In the genomic region with DNA sequence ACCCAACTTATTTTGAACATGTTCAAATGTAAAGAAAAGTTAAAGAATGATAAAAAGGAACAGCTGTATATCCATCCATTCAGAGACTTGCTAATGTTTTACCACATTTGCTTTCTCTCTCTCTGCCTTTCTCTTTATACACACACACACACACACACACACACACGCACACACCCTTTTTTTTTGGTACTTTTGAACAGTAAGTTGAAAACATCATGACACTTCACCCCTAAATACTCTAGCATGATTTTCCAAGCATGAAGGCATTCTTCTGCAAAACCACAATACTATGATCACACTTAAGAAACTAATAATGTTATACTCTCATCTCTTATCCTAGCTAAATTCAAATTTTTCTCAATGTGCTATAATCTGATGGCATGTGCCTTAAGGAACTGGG, we compare ENCODE assay signal across 23 cellular contexts.
DNase-seq lines count a peak whose midpoint lies in the region; ATAC-seq and TF ChIP-seq lines count a peak whose summit lies in the region.
"Had no signal": no experiment of that assay in that cellular context is flagged by ENCODE, and none has a peak within 500 bp of the region (broad histone marks: within the 10 kb centered on the region; RNA-seq: fewer than 3 reads in every experiment).

No MANE protein-coding gene starts in this region.

- no peaks in the 10 kb centered on the region for H4K20me1 ChIP-seq in IMR-90 (ENCODE audit: insufficient read depth, low read length)

- no peak overlapping the region for H2AFZ ChIP-seq in IMR-90 (replicated peaks; ENCODE audit: low read length, poor library complexity)

- no peak for TF ChIP-seq EP300 in transverse colon (IDR thresholded peaks at IDR 0.05; ENCODE audit: low read depth)

- in situ Hi-C loops in IMR-90 (cut with MboI; ENCODE audit: low sequenced_read_pairs) (no loop called here), transverse colon (cut with MboI; ENCODE audit: low pct_ligation_motif_present in 1 of 4, low pct_unique_long_range_greater_than_20kb in 1 of 4, low sequenced_read_pairs in 3 of 4) (loop anchor here in 1 of 4 donors (25.0 kb wide), 1 partner anchor 365 kb away; no protein-coding TSS in a partner anchor)

- H3K9me3 ChIP-seq in CD4-positive, alpha-beta T cell (ENCODE audit: control insufficient read depth, low read length), result no peaks in the 10 kb centered on the region
- H3K9me3 ChIP-seq in IMR-90 (ENCODE audit: control insufficient read depth, insufficient read depth, low read length) (no peaks in the 10 kb centered on the region), transverse colon (no peaks in the 10 kb centered on the region)
- no peaks in the 10 kb centered on the region for H3K9me3 ChIP-seq in naive thymus-derived CD4-positive, alpha-beta T cell (ENCODE audit: control insufficient read depth in 2 of 3, low read length in 3 of 3)
- H3K9me3 ChIP-seq: ovary, tibial nerve had no signal

- POLR2A ChIA-PET in CD4-positive, alpha-beta T cell (lab: Charles Lee), result no interaction called here
- POLR2A ChIA-PET in IMR-90 (lab: Charles Lee; ENCODE audit: unreplicated experiment), result no interaction called here
- POLR2A ChIA-PET in naive thymus-derived CD4-positive, alpha-beta T cell (lab: Charles Lee), result no interaction called here

- no peak overlapping the region for H3K4ac ChIP-seq in IMR-90 (ENCODE audit: low read depth, low read length)

- no peak overlapping the region for H3K4me3 Mint-ChIP-seq in CD4-positive, alpha-beta T cell
- H3K4me3 Mint-ChIP-seq in naive thymus-derived CD4-positive, alpha-beta T cell, result no peak overlapping the region
- H3K4me3 Mint-ChIP-seq: activated CD8-positive, alpha-beta T cell treated with anti-CD3 and anti-CD28 coated beads, Interleukin-2, amount 10 ng/mL, durations not matched to agents 7 days and 5 days; activated T-cell treated with anti-CD3 and anti-CD28 coated beads, Interleukin-2, amount 50 U/mL, for 24 hours; endodermal cell; stimulated activated naive B cell treated with anti-CD40 and anti-IgM and Interleukin-4, amounts not matched to agents 10 μg/mL and 1 μg/mL and 100 μg/mL, for 72 hours had no signal

- no peak for TF ChIP-seq RAD21 in IMR-90 (IDR thresholded peaks at IDR 0.05; ENCODE audit: low read length)

- DNase-seq in CD4-positive, alpha-beta T cell, result no peak
- DNase-seq in IMR-90, result peak; percentile 18
- peak; percentile 62 for DNase-seq in fibroblast of gingiva (ENCODE audit: low read depth)
- DNase-seq in naive thymus-derived CD4-positive, alpha-beta T cell, result no peak
- no peak for DNase-seq in AG08395 (ENCODE audit: low spot score)
- DNase-seq in transverse colon, result no peak
- DNase-seq in RPMI8226, result no peak
- DNase-seq: activated CD8-positive, alpha-beta T cell treated with anti-CD3 and anti-CD28 coated beads, Interleukin-2, amount 10 ng/mL, durations not matched to agents 7 days and 5 days; activated naive CD4-positive, alpha-beta T cell treated with anti-CD3 and anti-CD28 coated beads, Interleukin-2, amount 50 U/mL, for 16 hours; activated T-cell treated with anti-CD3 and anti-CD28 coated beads, Interleukin-2, amount 50 U/mL, for 24 hours; AML-193; endodermal cell; foreskin keratinocyte; HCEC 1CT; hypothalamus; NCI-H1417; NCI-H524; ovary; stimulated activated CD4-positive, alpha-beta T cell treated with anti-CD3 and anti-CD28 coated beads, Interleukin-1b, Interleukin-23, amount 100 ng/mL, for 48 hours; stimulated activated naive B cell treated with anti-CD40 and anti-IgM and Interleukin-4, amounts not matched to agents 10 μg/mL and 1 μg/mL and 100 μg/mL, for 72 hours had no signal

- peaks cover 92% of the 10 kb centered on the region for H3K36me3 Mint-ChIP-seq in CD4-positive, alpha-beta T cell (ENCODE audit: low read depth)
- H3K36me3 Mint-ChIP-seq in naive thymus-derived CD4-positive, alpha-beta T cell, result peaks cover 11 to 53% (median 30%) of the 10 kb centered on the region in 5 donors

- H3K4me3 ChIP-seq in IMR-90 (ENCODE audit: insufficient read depth, low read depth, low read length) (no peak overlapping the region), transverse colon (no peak overlapping the region)
- H3K4me3 ChIP-seq in naive thymus-derived CD4-positive, alpha-beta T cell (ENCODE audit: low read length), result no peak overlapping the region
- H3K4me3 ChIP-seq: ovary, tibial nerve had no signal

- H3K9ac ChIP-seq in IMR-90 (ENCODE audit: low read depth, low read length), result no peak overlapping the region

- no peak overlapping the region for H2BK20ac ChIP-seq in IMR-90 (ENCODE audit: low read depth, low read length)

- no CpG with 5 or more reads among the region's 1 CpG for WGBS in IMR-90 (ENCODE audit: extremely low coverage in 2 of 2, insufficient read length in 1 of 2), 2 experiments
- WGBS in transverse colon (ENCODE audit: low coverage in 1 of 2), 2 donors, result 67 to 90% methylated on average over 1 of the region's 1 CpG

- H3K27me3 Mint-ChIP-seq in CD4-positive, alpha-beta T cell, result no peaks in the 10 kb centered on the region
- H3K27me3 Mint-ChIP-seq in naive thymus-derived CD4-positive, alpha-beta T cell, result no peaks in the 10 kb centered on the region
- H3K27me3 Mint-ChIP-seq: activated T-cell treated with anti-CD3 and anti-CD28 coated beads, Interleukin-2, amount 50 U/mL, for 24 hours; stimulated activated naive B cell treated with anti-CD40 and anti-IgM and Interleukin-4, amounts not matched to agents 10 μg/mL and 1 μg/mL and 100 μg/mL, for 72 hours had no signal

- no peak overlapping the region for H2BK120ac ChIP-seq in IMR-90 (ENCODE audit: low read depth, low read length)

- H2AK9ac ChIP-seq in IMR-90 (replicated peaks; ENCODE audit: low read depth, low read length, poor library complexity), result no peak overlapping the region

- no peak overlapping the region for H4K91ac ChIP-seq in IMR-90 (ENCODE audit: insufficient read depth, low read depth, low read length)

- no peak overlapping the region for H2BK5ac ChIP-seq in IMR-90 (ENCODE audit: low read depth, low read length, poor library complexity, severe bottlenecking)

- H4K8ac ChIP-seq in IMR-90 (ENCODE audit: low read depth in 2 of 2, low read length in 2 of 2), result no peak overlapping the region

- H3K4me1 ChIP-seq in IMR-90 (ENCODE audit: control insufficient read depth, insufficient read depth, low read length) (no peaks in the 10 kb centered on the region), transverse colon (no peaks in the 10 kb centered on the region)
- H3K4me1 ChIP-seq in naive thymus-derived CD4-positive, alpha-beta T cell (ENCODE audit: control insufficient read depth in 2 of 2, insufficient read depth in 2 of 2, low read length in 2 of 2), result no peaks in the 10 kb centered on the region
- H3K4me1 ChIP-seq: foreskin keratinocyte had no signal

- no peaks in the 10 kb centered on the region for H3K27me3 ChIP-seq in CD4-positive, alpha-beta T cell (ENCODE audit: control insufficient read depth, insufficient read depth, low read length)
- H3K27me3 ChIP-seq in IMR-90 (ENCODE audit: control insufficient read depth, insufficient read depth, low read length) (no peaks in the 10 kb centered on the region), transverse colon (no peaks in the 10 kb centered on the region)
- no peaks in the 10 kb centered on the region for H3K27me3 ChIP-seq in naive thymus-derived CD4-positive, alpha-beta T cell (ENCODE audit: control insufficient read depth in 2 of 2, insufficient read depth in 2 of 2, low read length in 2 of 2)
- H3K27me3 ChIP-seq: foreskin keratinocyte, ovary, tibial nerve had no signal

- no TSS peak for BruUV-seq in IMR-90 (replicated peaks; lab: Mats Ljungman, UMichigan)

- H4K5ac ChIP-seq in IMR-90 (ENCODE audit: low read depth, low read length), result no peak overlapping the region

- H3K18ac ChIP-seq in IMR-90 (ENCODE audit: low read depth, low read length), result no peak overlapping the region

- H3K23ac ChIP-seq in IMR-90 (ENCODE audit: low read depth, low read length), result no peak overlapping the region

- H3K79me1 ChIP-seq in IMR-90 (ENCODE audit: low read depth in 1 of 2, low read length in 2 of 2), result no peaks in the 10 kb centered on the region

- no peak overlapping the region for H2BK15ac ChIP-seq in IMR-90 (ENCODE audit: low read depth, low read length)

- no peak for ATAC-seq in CD4-positive, alpha-beta T cell (ENCODE audit: poor library complexity)
- ATAC-seq in IMR-90 (ENCODE audit: low read depth) (no peak), HG02798 (IDR thresholded peaks at IDR 0.05; ENCODE audit: poor library complexity, unreplicated experiment) (no peak)
- ATAC-seq in naive thymus-derived CD4-positive, alpha-beta T cell, result no peak
- ATAC-seq: activated CD4-positive, CD25-positive, alpha-beta regulatory T cell treated with anti-CD3 and anti-CD28 coated beads, Interleukin-2, amount 50 U/mL, for 24 hours; activated CD8-positive, alpha-beta T cell treated with anti-CD3 and anti-CD28 coated beads, Interleukin-2, amount 10 ng/mL, durations not matched to agents 7 days and 5 days; foreskin keratinocyte; stimulated activated naive B cell treated with anti-CD40 and anti-IgM and Interleukin-4, amounts not matched to agents 10 μg/mL and 1 μg/mL and 100 μg/mL, for 72 hours had no signal

- H3K27ac ChIP-seq in CD4-positive, alpha-beta T cell (ENCODE audit: low read depth, low read length), result no peak overlapping the region
- H3K27ac ChIP-seq in IMR-90 (ENCODE audit: insufficient read depth, low read length) (no peak overlapping the region), transverse colon (no peak overlapping the region)
- H3K27ac ChIP-seq in naive thymus-derived CD4-positive, alpha-beta T cell (ENCODE audit: low read depth, low read length), result no peak overlapping the region
- H3K27ac ChIP-seq: foreskin keratinocyte had no signal

- dilution Hi-C loops in IMR-90 (cut with HindIII; ENCODE audit: low sequenced_read_pairs, unreplicated experiment), result no loop called here

- H3K36me3 ChIP-seq in IMR-90 (ENCODE audit: control insufficient read depth, insufficient read depth, low read length), result peaks cover 8% of the 10 kb centered on the region
- H3K36me3 ChIP-seq in naive thymus-derived CD4-positive, alpha-beta T cell (ENCODE audit: control insufficient read depth in 2 of 3, insufficient read depth in 3 of 3, low read length in 3 of 3), result peaks cover 3 to 43% (median 27%) of the 10 kb centered on the region in 3 experiments
- H3K36me3 ChIP-seq in transverse colon, result peaks cover 0 to 25% (median 5%) of the 10 kb centered on the region in 4 donors
- H3K36me3 ChIP-seq: ovary had no signal

- H3K9me3 Mint-ChIP-seq in CD4-positive, alpha-beta T cell, result no peaks in the 10 kb centered on the region
- H3K9me3 Mint-ChIP-seq in naive thymus-derived CD4-positive, alpha-beta T cell, result no peaks in the 10 kb centered on the region
- H3K9me3 Mint-ChIP-seq: activated T-cell treated with anti-CD3 and anti-CD28 coated beads, Interleukin-2, amount 50 U/mL, for 24 hours; endodermal cell; stimulated activated naive B cell treated with anti-CD40 and anti-IgM and Interleukin-4, amounts not matched to agents 10 μg/mL and 1 μg/mL and 100 μg/mL, for 72 hours had no signal

- no peak overlapping the region for H3K14ac ChIP-seq in IMR-90 (replicated peaks; ENCODE audit: low read depth, low read length)

- 0 out of 2 replicates have a peak, but pooled peaks cover 3% of the 10 kb centered on the region for H3K9me1 ChIP-seq in IMR-90 (ENCODE audit: insufficient read depth, low read length)

- TF ChIP-seq POLR2A in IMR-90 (IDR thresholded peaks at IDR 0.05; ENCODE audit: low read depth, low read length) (no peak), transverse colon (IDR thresholded peaks at IDR 0.05) (no peak)

- no peaks in the 10 kb centered on the region for H3K4me1 Mint-ChIP-seq in CD4-positive, alpha-beta T cell (ENCODE audit: low read depth)
- H3K4me1 Mint-ChIP-seq in naive thymus-derived CD4-positive, alpha-beta T cell, result peaks cover 0 to 17% (median 4%) of the 10 kb centered on the region in 7 donors
- H3K4me1 Mint-ChIP-seq: endodermal cell had no signal

- CTCF ChIA-PET in CD4-positive, alpha-beta T cell (lab: Charles Lee), result interaction anchor here (1.3 kb wide), 1 partner anchor 9 kb away, joined by 3 read pairs; no protein-coding TSS in a partner anchor
- CTCF ChIA-PET in IMR-90 (lab: Yijun Ruan, JAX), result interaction anchor here (0.5 to 0.6 kb wide), 3 partner anchors 9 to 228 kb away, joined by 3 to 4 read pairs (median 3); no protein-coding TSS in a partner anchor
- CTCF ChIA-PET in naive thymus-derived CD4-positive, alpha-beta T cell (lab: Charles Lee), result no interaction called here

- no peak overlapping the region for H2AK5ac ChIP-seq in IMR-90 (ENCODE audit: low read depth, low read length)

- no peak overlapping the region for H3K56ac ChIP-seq in IMR-90 (ENCODE audit: extremely low read depth, insufficient read depth, low read length)

- no peak overlapping the region for H3K4me2 ChIP-seq in IMR-90 (ENCODE audit: low read depth, low read length)

- H3K27ac Mint-ChIP-seq in CD4-positive, alpha-beta T cell, result peak overlapping the region; percentile 61
- peak overlapping the region in 7 of 9 donors; percentile 25 to 83 (median 60) for H3K27ac Mint-ChIP-seq in naive thymus-derived CD4-positive, alpha-beta T cell
- H3K27ac Mint-ChIP-seq: activated CD8-positive, alpha-beta T cell treated with anti-CD3 and anti-CD28 coated beads, Interleukin-2, amount 10 ng/mL, durations not matched to agents 7 days and 5 days; endodermal cell had no signal

- intact Hi-C loops in CD4-positive, alpha-beta T cell (cut with DNase I, micrococcal nuclease), result loop anchor here in 1 of 2 experiments (5.0 kb wide), 1 partner anchor 255 kb away; no protein-coding TSS in a partner anchor
- intact Hi-C loops in IMR-90 (cut with micrococcal nuclease), result no loop called here
- intact Hi-C loops in naive thymus-derived CD4-positive, alpha-beta T cell (cut with micrococcal nuclease), result no loop called here
- intact Hi-C loops in transverse colon (cut with DNase I; ENCODE audit: low total_unique reads), result no loop called here

- no peak for TF ChIP-seq CTCF in CD4-positive, alpha-beta T cell (IDR thresholded peaks at IDR 0.05)
- no peak for TF ChIP-seq CTCF in IMR-90 (conservative IDR thresholded peaks at IDR 0.05; ENCODE audit: low read depth, low read length)
- TF ChIP-seq CTCF in transverse colon (IDR thresholded peaks at IDR 0.05), result no peak

Comparison
In these comparisons a context has a peak if more than half of its experiments do, and no peak if none do; other contexts are left out.
1. DNase-seq: peak in IMR-90 (single experiment) and fibroblast of gingiva (single experiment); none in CD4-positive, alpha-beta T cell (0 of 10), naive thymus-derived CD4-positive, alpha-beta T cell (0 of 9), AG08395 (single experiment), transverse colon (single experiment) and RPMI8226 (single experiment).